1 cellular context compared by ENCODE assay signal in the genomic region with DNA sequence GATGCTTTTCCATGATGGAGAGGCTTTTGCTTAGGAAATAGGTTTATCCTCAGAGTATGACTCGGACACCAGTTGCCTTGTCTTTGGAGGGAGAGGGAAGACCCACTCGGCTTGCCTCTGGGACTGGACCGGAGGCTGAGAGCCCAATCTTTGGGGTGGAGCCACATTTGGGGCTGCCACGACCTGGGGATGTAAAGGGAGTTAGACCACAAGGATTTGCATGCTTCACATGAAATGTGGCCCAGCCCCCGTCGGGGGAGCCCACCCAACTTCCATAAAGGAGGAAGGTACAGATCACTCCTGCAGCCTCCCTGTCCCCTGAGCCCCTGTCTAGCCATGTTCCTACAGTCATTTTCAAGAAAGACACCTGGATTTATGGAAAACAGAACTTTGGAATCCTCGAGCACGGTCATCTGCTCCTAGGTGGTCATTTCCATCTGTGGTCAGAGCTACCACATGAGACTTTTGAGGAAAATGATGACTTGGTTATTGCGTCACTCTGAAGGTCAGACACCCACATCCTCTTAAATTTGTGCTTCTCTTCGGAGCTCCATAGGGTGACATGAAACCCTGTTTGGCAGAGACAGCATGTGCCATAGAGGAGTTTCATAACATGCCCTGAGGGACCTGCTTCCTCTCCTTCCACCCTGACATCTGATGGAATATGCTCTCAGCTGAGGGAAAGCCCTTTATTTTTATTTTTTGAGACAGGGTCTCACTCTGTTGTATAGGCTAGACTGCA.
A peak's percentile ranks its signal among the peaks of the same experiment; 100 is the strongest.
TF ChIP-seq lines count a peak whose summit lies in the region.

No MANE protein-coding gene starts in this region.

TF ChIP-seq in K562, 482 proteins besides CTCF, POLR2A, EP300 and RAD21 (continued from another document):
- TF ChIP-seq, protein P1, sequence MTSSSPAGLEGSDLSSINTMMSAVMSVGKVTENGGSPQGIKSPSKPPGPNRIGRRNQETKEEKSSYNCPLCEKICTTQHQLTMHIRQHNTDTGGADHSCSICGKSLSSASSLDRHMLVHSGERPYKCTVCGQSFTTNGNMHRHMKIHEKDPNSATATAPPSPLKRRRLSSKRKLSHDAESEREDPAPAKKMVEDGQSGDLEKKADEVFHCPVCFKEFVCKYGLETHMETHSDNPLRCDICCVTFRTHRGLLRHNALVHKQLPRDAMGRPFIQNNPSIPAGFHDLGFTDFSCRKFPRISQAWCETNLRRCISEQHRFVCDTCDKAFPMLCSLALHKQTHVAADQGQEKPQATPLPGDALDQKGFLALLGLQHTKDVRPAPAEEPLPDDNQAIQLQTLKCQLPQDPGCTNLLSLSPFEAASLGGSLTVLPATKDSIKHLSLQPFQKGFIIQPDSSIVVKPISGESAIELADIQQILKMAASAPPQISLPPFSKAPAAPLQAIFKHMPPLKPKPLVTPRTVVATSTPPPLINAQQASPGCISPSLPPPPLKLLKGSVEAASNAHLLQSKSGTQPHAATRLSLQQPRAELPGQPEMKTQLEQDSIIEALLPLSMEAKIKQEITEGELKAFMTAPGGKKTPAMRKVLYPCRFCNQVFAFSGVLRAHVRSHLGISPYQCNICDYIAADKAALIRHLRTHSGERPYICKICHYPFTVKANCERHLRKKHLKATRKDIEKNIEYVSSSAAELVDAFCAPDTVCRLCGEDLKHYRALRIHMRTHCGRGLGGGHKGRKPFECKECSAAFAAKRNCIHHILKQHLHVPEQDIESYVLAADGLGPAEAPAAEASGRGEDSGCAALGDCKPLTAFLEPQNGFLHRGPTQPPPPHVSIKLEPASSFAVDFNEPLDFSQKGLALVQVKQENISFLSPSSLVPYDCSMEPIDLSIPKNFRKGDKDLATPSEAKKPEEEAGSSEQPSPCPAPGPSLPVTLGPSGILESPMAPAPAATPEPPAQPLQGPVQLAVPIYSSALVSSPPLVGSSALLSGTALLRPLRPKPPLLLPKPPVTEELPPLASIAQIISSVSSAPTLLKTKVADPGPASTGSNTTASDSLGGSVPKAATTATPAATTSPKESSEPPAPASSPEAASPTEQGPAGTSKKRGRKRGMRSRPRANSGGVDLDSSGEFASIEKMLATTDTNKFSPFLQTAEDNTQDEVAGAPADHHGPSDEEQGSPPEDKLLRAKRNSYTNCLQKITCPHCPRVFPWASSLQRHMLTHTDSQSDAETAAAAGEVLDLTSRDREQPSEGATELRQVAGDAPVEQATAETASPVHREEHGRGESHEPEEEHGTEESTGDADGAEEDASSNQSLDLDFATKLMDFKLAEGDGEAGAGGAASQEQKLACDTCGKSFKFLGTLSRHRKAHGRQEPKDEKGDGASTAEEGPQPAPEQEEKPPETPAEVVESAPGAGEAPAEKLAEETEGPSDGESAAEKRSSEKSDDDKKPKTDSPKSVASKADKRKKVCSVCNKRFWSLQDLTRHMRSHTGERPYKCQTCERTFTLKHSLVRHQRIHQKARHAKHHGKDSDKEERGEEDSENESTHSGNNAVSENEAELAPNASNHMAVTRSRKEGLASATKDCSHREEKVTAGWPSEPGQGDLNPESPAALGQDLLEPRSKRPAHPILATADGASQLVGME (CRISPR knock-in tag; IDR thresholded peaks at IDR 0.05): peak; percentile 64; the same call in 1 of the 2 replicates
- peak; percentile 46; the same call in 1 of the 2 replicates for TF ChIP-seq JUNB (CRISPR knock-in tag; conservative IDR thresholded peaks at IDR 0.05)
- peak; percentile 82 for TF ChIP-seq CEBPG (CRISPR knock-in tag; IDR thresholded peaks at IDR 0.05)
- peak; percentile 96 to 99 for TF ChIP-seq CEBPG (tag; conservative IDR thresholded peaks at IDR 0.05 in 1 of 2, IDR thresholded peaks at IDR 0.05 in 1 of 2)
- TF ChIP-seq, protein P2, sequence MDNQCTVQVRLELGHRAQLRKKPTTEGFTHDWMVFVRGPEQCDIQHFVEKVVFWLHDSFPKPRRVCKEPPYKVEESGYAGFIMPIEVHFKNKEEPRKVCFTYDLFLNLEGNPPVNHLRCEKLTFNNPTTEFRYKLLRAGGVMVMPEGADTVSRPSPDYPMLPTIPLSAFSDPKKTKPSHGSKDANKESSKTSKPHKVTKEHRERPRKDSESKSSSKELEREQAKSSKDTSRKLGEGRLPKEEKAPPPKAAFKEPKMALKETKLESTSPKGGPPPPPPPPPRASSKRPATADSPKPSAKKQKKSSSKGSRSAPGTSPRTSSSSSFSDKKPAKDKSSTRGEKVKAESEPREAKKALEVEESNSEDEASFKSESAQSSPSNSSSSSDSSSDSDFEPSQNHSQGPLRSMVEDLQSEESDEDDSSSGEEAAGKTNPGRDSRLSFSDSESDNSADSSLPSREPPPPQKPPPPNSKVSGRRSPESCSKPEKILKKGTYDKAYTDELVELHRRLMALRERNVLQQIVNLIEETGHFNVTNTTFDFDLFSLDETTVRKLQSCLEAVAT (IDR thresholded peaks at IDR 0.05): no peak
- peak; percentile 16; the same call in 1 of the 2 replicates for TF ChIP-seq SMAD4 (CRISPR knock-in tag; conservative IDR thresholded peaks at IDR 0.05)
- no peak for TF ChIP-seq CBFA2T3 (IDR thresholded peaks at IDR 0.05)
- TF ChIP-seq C11orf30 (IDR thresholded peaks at IDR 0.05; ENCODE audit: low read depth): peak; percentile 59; the same call in 1 of the 2 replicates
- peak; percentile 31; the same call in 1 of the 2 replicates for TF ChIP-seq ZNF584 (CRISPR knock-in tag; IDR thresholded peaks at IDR 0.05; ENCODE audit: low read depth)
- TF ChIP-seq GABPA (tag; conservative IDR thresholded peaks at IDR 0.05; ENCODE audit: low read depth): 0 out of 2 replicates have a peak, but pooled peaks have one; percentile 12
TF ChIP-seq in K562: peak in this region for 23.
